ENCODE assay signal across 8 cellular contexts in the genomic region with DNA sequence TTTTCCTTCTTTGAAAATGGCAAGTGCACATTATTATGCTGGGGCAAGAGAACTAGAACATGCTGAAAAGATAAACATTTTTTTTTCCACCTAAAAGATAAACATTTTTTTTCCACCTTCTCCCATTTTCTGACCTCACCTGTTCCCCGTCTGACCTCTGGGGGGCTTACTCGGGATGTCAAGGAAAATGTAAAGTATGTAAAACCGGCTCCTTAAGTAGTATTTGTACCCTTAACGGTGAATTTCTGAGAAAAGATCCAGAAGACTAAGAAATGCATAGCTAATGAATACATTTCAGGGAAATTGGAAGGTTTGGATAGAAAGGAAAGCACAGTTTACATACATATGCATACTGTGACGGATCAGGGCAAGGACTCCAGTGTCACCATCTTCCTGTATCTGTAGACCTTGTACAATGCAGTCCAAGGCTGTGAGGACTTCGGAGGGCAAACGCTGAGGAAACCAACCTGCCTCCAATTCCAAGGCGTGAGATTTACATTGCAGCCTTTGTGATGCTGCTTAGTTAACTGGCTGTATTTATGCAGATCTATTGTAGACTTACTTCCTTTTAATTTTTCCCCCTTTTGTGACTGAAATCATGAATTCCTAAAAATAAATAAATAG.
DNase-seq lines count a peak whose midpoint lies in the region; ATAC-seq and TF ChIP-seq lines count a peak whose summit lies in the region.

No MANE protein-coding gene starts in this region.

- H3K27me3 ChIP-seq in BLaER1 treated with 17β-estradiol and CSF1 and Interleukin-3, amounts not matched to agents 10 nM and 100 nM: peaks cover 51 to 65% (median 56%) of the 10 kb centered on the region in 11 experiments
- H3K27me3 ChIP-seq in lower lobe of right lung (ENCODE audit: low read depth): peaks cover 48% of the 10 kb centered on the region
- no peaks in the 10 kb centered on the region for H3K27me3 ChIP-seq in CD4-positive, alpha-beta memory T cell (ENCODE audit: insufficient read depth, low read length)

- intact Hi-C loops in lower lobe of right lung (cut with DNase I): no loop called here
- intact Hi-C loops in CD4-positive, alpha-beta memory T cell (cut with micrococcal nuclease): no loop called here

- POLR2A ChIA-PET in HEK293 (lab: Yijun Ruan, JAX): no interaction called here
- POLR2A ChIA-PET in WTC11 (lab: Charles Lee): no interaction called here
- POLR2A ChIA-PET in CD4-positive, alpha-beta memory T cell (lab: Charles Lee; ENCODE audit: partially characterized antibody): no interaction called here

- H3K27ac ChIP-seq in BLaER1 treated with 17β-estradiol and CSF1 and Interleukin-3, amounts not matched to agents 10 nM and 100 nM: no peak overlapping the region
- H3K27ac ChIP-seq in HEK293 (ENCODE audit: extremely low read depth, low read depth, low read length) (peak overlapping the region; percentile 89; the same call in 1 of the 2 replicates), lower lobe of right lung (no peak overlapping the region)
- no peak overlapping the region for H3K27ac ChIP-seq in CD4-positive, alpha-beta memory T cell (ENCODE audit: low read depth, low read length)

- peak overlapping the region; percentile 79 for H3K4me3 Mint-ChIP-seq in WTC11
- H3K4me3 Mint-ChIP-seq in HFFc6: no peak overlapping the region; the same call in 1 of the 2 replicates
- H3K4me3 Mint-ChIP-seq in CD4-positive, alpha-beta memory T cell: peak overlapping the region in 3 of 8 donors; percentile 4 to 42 (median 33)

- peaks cover 27% of the 10 kb centered on the region for H3K4me1 Mint-ChIP-seq in WTC11
- peaks cover 4% of the 10 kb centered on the region; the same call in 1 of the 2 replicates for H3K4me1 Mint-ChIP-seq in HFFc6 (ENCODE audit: low read depth)
- H3K4me1 Mint-ChIP-seq in CD4-positive, alpha-beta memory T cell: peaks cover 3 to 14% (median 4%) of the 10 kb centered on the region in 4 donors

- H4K20me1 ChIP-seq in BLaER1 treated with 17β-estradiol and CSF1 and Interleukin-3, amounts not matched to agents 10 nM and 100 nM: peaks cover 0 to 27% (median 9%) of the 10 kb centered on the region in 11 experiments; a peak in 7 of 22 replicates

- DNase-seq in WTC11 (ENCODE audit: low spot score) (peak; percentile 25), lower lobe of right lung (no peak), HFFc6 (no peak)
- DNase-seq in CD4-positive, alpha-beta memory T cell: no peak

- H3K9me3 ChIP-seq in BLaER1 treated with 17β-estradiol and CSF1 and Interleukin-3, amounts not matched to agents 10 nM and 100 nM (replicated peaks in 1 of 11): peaks cover 0 to 9% (median 4%) of the 10 kb centered on the region in 11 experiments; a peak in 10 of 22 replicates
- H3K9me3 ChIP-seq in HEK293 (ENCODE audit: control insufficient read depth, insufficient read depth, low read depth, low read length) (no peaks in the 10 kb centered on the region), lower lobe of right lung (no peaks in the 10 kb centered on the region)
- no peaks in the 10 kb centered on the region for H3K9me3 ChIP-seq in CD4-positive, alpha-beta memory T cell (ENCODE audit: control insufficient read depth in 1 of 2, low read length in 2 of 2)

- H3K36me3 Mint-ChIP-seq in WTC11: no peaks in the 10 kb centered on the region
- no peaks in the 10 kb centered on the region for H3K36me3 Mint-ChIP-seq in HFFc6 (ENCODE audit: low read depth)
- H3K36me3 Mint-ChIP-seq in CD4-positive, alpha-beta memory T cell: no peaks in the 10 kb centered on the region

- CTCF ChIA-PET in HEK293 (lab: Yijun Ruan, JAX): no interaction called here
- CTCF ChIA-PET in WTC11 (lab: Charles Lee): no interaction called here
- CTCF ChIA-PET in CD4-positive, alpha-beta memory T cell (lab: Charles Lee; ENCODE audit: partially characterized antibody): no interaction called here

- H3K4me2 ChIP-seq in BLaER1 treated with 17β-estradiol and CSF1 and Interleukin-3, amounts not matched to agents 10 nM and 100 nM: peak overlapping the region; percentile 89 to 100 (median 98)

- no peaks in the 10 kb centered on the region for H3K36me3 ChIP-seq in BLaER1 treated with 17β-estradiol and CSF1 and Interleukin-3, amounts not matched to agents 10 nM and 100 nM
- H3K36me3 ChIP-seq in HEK293 (ENCODE audit: control insufficient read depth in 2 of 2, insufficient read depth in 1 of 2, low read length in 2 of 2): no peaks in the 10 kb centered on the region
- no peaks in the 10 kb centered on the region for H3K36me3 ChIP-seq in lower lobe of right lung
- H3K36me3 ChIP-seq in CD4-positive, alpha-beta memory T cell (ENCODE audit: insufficient read depth, low read length): no peaks in the 10 kb centered on the region

- ATAC-seq in WTC11 (peak; percentile 38), lower lobe of right lung (no peak), HG02981 (IDR thresholded peaks at IDR 0.05; ENCODE audit: unreplicated experiment) (no peak), HG02840 (IDR thresholded peaks at IDR 0.05; ENCODE audit: low FRiP score, unreplicated experiment) (no peak)

- peak overlapping the region in 1 of 11 experiments; percentile 57; a peak in 1 of 22 replicates for H3K9ac ChIP-seq in BLaER1 treated with 17β-estradiol and CSF1 and Interleukin-3, amounts not matched to agents 10 nM and 100 nM

- TF ChIP-seq CTCF in HEK293 (tag by site-specific recombination; IDR thresholded peaks at IDR 0.05): no peak
- peak; percentile 41; the same call in 1 of the 2 replicates for TF ChIP-seq CTCF in WTC11 (IDR thresholded peaks at IDR 0.05)
- no peak for TF ChIP-seq CTCF in lower lobe of right lung (IDR thresholded peaks at IDR 0.05)
- no peak for TF ChIP-seq CTCF in HFFc6 (IDR thresholded peaks at IDR 0.05)

- peak overlapping the region; percentile 59 for H3K27ac Mint-ChIP-seq in WTC11
- no peak overlapping the region for H3K27ac Mint-ChIP-seq in HFFc6
- H3K27ac Mint-ChIP-seq in CD4-positive, alpha-beta memory T cell: no peak overlapping the region

- H3K27me3 Mint-ChIP-seq in WTC11 (ENCODE audit: low read depth) (peaks cover 31% of the 10 kb centered on the region), HFFc6 (ENCODE audit: insufficient read depth) (peaks cover 10% of the 10 kb centered on the region)
- H3K27me3 Mint-ChIP-seq in CD4-positive, alpha-beta memory T cell: peaks cover 15 to 16% of the 10 kb centered on the region in 2 donors

- H3K4me3 ChIP-seq in BLaER1 treated with 17β-estradiol and CSF1 and Interleukin-3, amounts not matched to agents 10 nM and 100 nM: peak overlapping the region; percentile 62 to 82 (median 70)
- peak overlapping the region; percentile 76 for H3K4me3 ChIP-seq in HEK293 (ENCODE audit: low read depth, low read length)
- H3K4me3 ChIP-seq in lower lobe of right lung: peak overlapping the region; percentile 56
- H3K4me3 ChIP-seq in CD4-positive, alpha-beta memory T cell (ENCODE audit: low read length in 2 of 2): no peak overlapping the region

- H3K9me3 Mint-ChIP-seq in WTC11: no peaks in the 10 kb centered on the region
- H3K9me3 Mint-ChIP-seq in HFFc6: peaks cover 6% of the 10 kb centered on the region; the same call in 1 of the 2 replicates
- peaks cover 1 to 22% (median 7%) of the 10 kb centered on the region in 8 donors for H3K9me3 Mint-ChIP-seq in CD4-positive, alpha-beta memory T cell

- peaks cover 8 to 23% (median 15%) of the 10 kb centered on the region in 10 experiments; a peak in 17 of 20 replicates for H3K4me1 ChIP-seq in BLaER1 treated with 17β-estradiol and CSF1 and Interleukin-3, amounts not matched to agents 10 nM and 100 nM
- peaks cover 12% of the 10 kb centered on the region for H3K4me1 ChIP-seq in HEK293 (ENCODE audit: control insufficient read depth, insufficient read depth, low read length)
- peaks cover 16% of the 10 kb centered on the region for H3K4me1 ChIP-seq in lower lobe of right lung
- no peaks in the 10 kb centered on the region for H3K4me1 ChIP-seq in CD4-positive, alpha-beta memory T cell (ENCODE audit: insufficient read depth, low read length)

TF ChIP-seq in HEK293, 187 proteins besides CTCF, POLR2A, EP300 and RAD21:
- TF ChIP-seq, protein P1, sequence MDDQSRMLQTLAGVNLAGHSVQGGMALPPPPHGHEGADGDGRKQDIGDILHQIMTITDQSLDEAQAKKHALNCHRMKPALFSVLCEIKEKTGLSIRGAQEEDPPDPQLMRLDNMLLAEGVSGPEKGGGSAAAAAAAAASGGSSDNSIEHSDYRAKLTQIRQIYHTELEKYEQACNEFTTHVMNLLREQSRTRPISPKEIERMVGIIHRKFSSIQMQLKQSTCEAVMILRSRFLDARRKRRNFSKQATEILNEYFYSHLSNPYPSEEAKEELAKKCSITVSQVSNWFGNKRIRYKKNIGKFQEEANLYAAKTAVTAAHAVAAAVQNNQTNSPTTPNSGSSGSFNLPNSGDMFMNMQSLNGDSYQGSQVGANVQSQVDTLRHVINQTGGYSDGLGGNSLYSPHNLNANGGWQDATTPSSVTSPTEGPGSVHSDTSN (CRISPR knock-in tag; IDR thresholded peaks at IDR 0.05): no peak
- TF ChIP-seq ZNF600 (tag by site-specific recombination; IDR thresholded peaks at IDR 0.05): peak; percentile 40

TF ChIP-seq in WTC11, 78 proteins besides CTCF, POLR2A, EP300 and RAD21 (continues in another document):
- no peak for TF ChIP-seq ZNF423 (CRISPR knock-in tag; IDR thresholded peaks at IDR 0.05)
- TF ChIP-seq HMGA2 (CRISPR knock-in tag; IDR thresholded peaks at IDR 0.05): no peak
- TF ChIP-seq, protein P2, sequence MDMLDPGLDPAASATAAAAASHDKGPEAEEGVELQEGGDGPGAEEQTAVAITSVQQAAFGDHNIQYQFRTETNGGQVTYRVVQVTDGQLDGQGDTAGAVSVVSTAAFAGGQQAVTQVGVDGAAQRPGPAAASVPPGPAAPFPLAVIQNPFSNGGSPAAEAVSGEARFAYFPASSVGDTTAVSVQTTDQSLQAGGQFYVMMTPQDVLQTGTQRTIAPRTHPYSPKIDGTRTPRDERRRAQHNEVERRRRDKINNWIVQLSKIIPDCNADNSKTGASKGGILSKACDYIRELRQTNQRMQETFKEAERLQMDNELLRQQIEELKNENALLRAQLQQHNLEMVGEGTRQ (CRISPR knock-in tag; IDR thresholded peaks at IDR 0.05): no peak
- TF ChIP-seq EMX1 (CRISPR knock-in tag; IDR thresholded peaks at IDR 0.05): no peak
- TF ChIP-seq, protein P3, sequence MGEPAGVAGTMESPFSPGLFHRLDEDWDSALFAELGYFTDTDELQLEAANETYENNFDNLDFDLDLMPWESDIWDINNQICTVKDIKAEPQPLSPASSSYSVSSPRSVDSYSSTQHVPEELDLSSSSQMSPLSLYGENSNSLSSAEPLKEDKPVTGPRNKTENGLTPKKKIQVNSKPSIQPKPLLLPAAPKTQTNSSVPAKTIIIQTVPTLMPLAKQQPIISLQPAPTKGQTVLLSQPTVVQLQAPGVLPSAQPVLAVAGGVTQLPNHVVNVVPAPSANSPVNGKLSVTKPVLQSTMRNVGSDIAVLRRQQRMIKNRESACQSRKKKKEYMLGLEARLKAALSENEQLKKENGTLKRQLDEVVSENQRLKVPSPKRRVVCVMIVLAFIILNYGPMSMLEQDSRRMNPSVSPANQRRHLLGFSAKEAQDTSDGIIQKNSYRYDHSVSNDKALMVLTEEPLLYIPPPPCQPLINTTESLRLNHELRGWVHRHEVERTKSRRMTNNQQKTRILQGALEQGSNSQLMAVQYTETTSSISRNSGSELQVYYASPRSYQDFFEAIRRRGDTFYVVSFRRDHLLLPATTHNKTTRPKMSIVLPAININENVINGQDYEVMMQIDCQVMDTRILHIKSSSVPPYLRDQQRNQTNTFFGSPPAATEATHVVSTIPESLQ (CRISPR knock-in tag; IDR thresholded peaks at IDR 0.05): no peak
- no peak for TF ChIP-seq SMAD4 (CRISPR knock-in tag; IDR thresholded peaks at IDR 0.05)

Comparison
In these comparisons a context has a peak if more than half of its experiments do, and no peak if none do; other contexts are left out.
1. H3K4me3 ChIP-seq: peak in BLaER1 treated with 17β-estradiol and CSF1 and Interleukin-3, amounts not matched to agents 10 nM and 100 nM (10 of 10), HEK293 (single experiment) and lower lobe of right lung (single experiment); none in CD4-positive, alpha-beta memory T cell (0 of 2).